5 cellular contexts compared by ENCODE assay signal in the genomic region with DNA sequence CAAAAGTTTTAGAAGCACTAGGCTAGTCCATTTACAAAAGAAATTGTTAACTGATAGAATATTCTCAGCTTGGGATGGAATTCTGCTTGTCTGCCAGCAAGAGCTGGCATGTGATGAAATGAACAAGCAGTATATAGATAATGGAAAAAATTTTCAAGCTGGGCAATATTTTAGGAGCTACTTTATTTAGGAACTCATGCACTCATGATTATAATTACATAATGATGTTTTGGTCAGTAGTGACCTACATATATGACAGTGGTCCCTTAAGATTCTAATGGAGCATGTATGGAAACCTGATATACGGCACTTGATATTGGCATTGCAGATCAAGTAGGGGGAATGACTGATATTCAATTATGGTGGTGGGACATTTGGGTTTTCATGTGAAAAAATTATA.
"Had no signal": no experiment of that assay in that cellular context is flagged by ENCODE, and none has a peak within 500 bp of the region (broad histone marks: within the 10 kb centered on the region; RNA-seq: fewer than 3 reads in every experiment).

No MANE protein-coding gene starts in this region.

- H3K4me3 Mint-ChIP-seq: IgD-negative memory B cell had no signal

- H3K9me3 Mint-ChIP-seq: IgD-negative memory B cell had no signal

- H3K36me3 Mint-ChIP-seq: IgD-negative memory B cell had no signal

- H3K27me3 Mint-ChIP-seq: IgD-negative memory B cell had no signal

- ATAC-seq: HepG2, K562 had no signal

- H3K27ac Mint-ChIP-seq: IgD-negative memory B cell had no signal

- DNase-seq: IMR-90, KBM-7 had no signal
